ENCODE assay signal across 9 cellular contexts in the genomic region with DNA sequence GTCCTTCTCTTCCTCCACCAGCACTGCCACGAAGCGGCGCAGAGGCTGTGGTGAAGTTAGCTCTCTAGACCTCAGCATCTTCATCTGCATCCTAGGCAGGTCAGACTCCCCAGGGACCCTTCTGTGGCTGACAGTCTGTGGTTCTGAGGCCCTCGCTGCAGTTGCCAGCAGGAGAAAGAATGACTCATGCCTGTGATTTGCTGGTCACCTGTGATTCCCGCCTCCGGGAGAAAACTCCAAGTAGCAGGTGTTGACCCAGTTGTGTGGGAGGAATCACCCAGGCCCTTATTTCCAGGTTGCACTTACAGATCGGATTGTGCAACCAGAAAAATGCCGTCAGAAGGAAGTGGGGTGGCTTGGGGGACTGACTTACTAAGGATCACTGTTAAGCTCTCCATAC.
DNase-seq lines count a peak whose midpoint lies in the region; ATAC-seq and TF ChIP-seq lines count a peak whose summit lies in the region.
"Had no signal": no experiment of that assay in that cellular context is flagged by ENCODE, and none has a peak within 500 bp of the region (broad histone marks: within the 10 kb centered on the region; RNA-seq: fewer than 3 reads in every experiment).

No MANE protein-coding gene starts in this region.

- H3K9ac ChIP-seq in DND-41 (ENCODE audit: low read depth, low read length) (no peak overlapping the region), colonic mucosa (ENCODE audit: low read depth in 2 of 2, low read length in 2 of 2) (no peak overlapping the region), mesenchymal stem cell (ENCODE audit: low read length) (no peak overlapping the region)

- no peak overlapping the region for H3K14ac ChIP-seq in mesenchymal stem cell (ENCODE audit: low read length in 2 of 2)

- H3K27ac ChIP-seq in DND-41 (ENCODE audit: low read length) (no peak overlapping the region), colonic mucosa (no peak overlapping the region), mesenchymal stem cell (ENCODE audit: low read length, poor library complexity, severe bottlenecking) (no peak overlapping the region)

- H4K20me1 ChIP-seq in DND-41 (ENCODE audit: insufficient read depth, low read length): no peaks in the 10 kb centered on the region

- H3K36me3 ChIP-seq in DND-41 (ENCODE audit: insufficient read depth, low read length) (no peaks in the 10 kb centered on the region), colonic mucosa (no peaks in the 10 kb centered on the region), mesenchymal stem cell (ENCODE audit: control insufficient read depth in 1 of 2, insufficient read depth in 2 of 2, low read depth in 1 of 2, low read length in 2 of 2) (peaks cover 0 to 5% of the 10 kb centered on the region in 2 experiments)

- H2BK15ac ChIP-seq in mesenchymal stem cell (ENCODE audit: low read depth, poor library complexity, severe bottlenecking): no peak overlapping the region

- H3K4me2 ChIP-seq in DND-41 (ENCODE audit: insufficient read depth, low read length): no peak overlapping the region
- H3K4me2 ChIP-seq in mesenchymal stem cell (ENCODE audit: low read length, poor library complexity, severe bottlenecking): no peak overlapping the region

- H3K4ac ChIP-seq in mesenchymal stem cell (ENCODE audit: low read depth in 1 of 2, low read length in 2 of 2): no peak overlapping the region

- TF ChIP-seq CTCF in DND-41 (IDR thresholded peaks at IDR 0.05; ENCODE audit: borderline replicate concordance, extremely low read depth, low read length, poor library complexity, severe bottlenecking) (no peak), colonic mucosa (IDR thresholded peaks at IDR 0.05) (no peak)

- H3K4me1 ChIP-seq in DND-41 (ENCODE audit: insufficient read depth, low read length) (peaks cover 15% of the 10 kb centered on the region; the same call in 1 of the 2 replicates), colonic mucosa (peaks cover 8% of the 10 kb centered on the region), mesenchymal stem cell (ENCODE audit: control insufficient read depth, insufficient read depth, low read depth, low read length) (peaks cover 25% of the 10 kb centered on the region)

- H3K18ac ChIP-seq in mesenchymal stem cell (ENCODE audit: low read depth in 1 of 2, low read length in 2 of 2): no peak overlapping the region

- H3K9me3 ChIP-seq in DND-41 (ENCODE audit: insufficient read depth, low read length, severe bottlenecking) (no peaks in the 10 kb centered on the region), colonic mucosa (no peaks in the 10 kb centered on the region), mesenchymal stem cell (ENCODE audit: control insufficient read depth, low read length) (no peaks in the 10 kb centered on the region)

- H2AK5ac ChIP-seq in mesenchymal stem cell (ENCODE audit: low read length, severe bottlenecking): no peak overlapping the region

- H3K27me3 ChIP-seq in DND-41 (ENCODE audit: insufficient read depth, low read length, poor library complexity) (no peaks in the 10 kb centered on the region), colonic mucosa (no peaks in the 10 kb centered on the region), mesenchymal stem cell (ENCODE audit: control insufficient read depth in 1 of 2, insufficient read depth in 1 of 2, low read length in 2 of 2) (no peaks in the 10 kb centered on the region)

- no peak overlapping the region for H3K23ac ChIP-seq in mesenchymal stem cell (ENCODE audit: low read length in 2 of 2)

- 91% methylated on average over 8 of the region's 8 CpGs for WGBS in mesenchymal stem cell

- no peaks in the 10 kb centered on the region for H3K79me2 ChIP-seq in DND-41 (ENCODE audit: insufficient read depth, low read length)

- no peak overlapping the region for H2BK12ac ChIP-seq in mesenchymal stem cell (ENCODE audit: low read length in 2 of 2)

- peaks cover 8% of the 10 kb centered on the region for H3K79me1 ChIP-seq in mesenchymal stem cell (replicated peaks; ENCODE audit: low read length, poor library complexity, severe bottlenecking)

- H2BK5ac ChIP-seq in mesenchymal stem cell (ENCODE audit: low read depth, low read length, poor library complexity, severe bottlenecking): no peak overlapping the region

- H3K4me3 ChIP-seq in DND-41 (ENCODE audit: low read depth in 1 of 2, low read length in 2 of 2) (no peak overlapping the region), colonic mucosa (no peak overlapping the region), mesenchymal stem cell (ENCODE audit: insufficient read depth in 1 of 2, low read depth in 1 of 2, low read length in 2 of 2) (no peak overlapping the region)

- no peak overlapping the region for H2AFZ ChIP-seq in DND-41 (ENCODE audit: low read depth, low read length)
- H2AFZ ChIP-seq in mesenchymal stem cell (ENCODE audit: low read depth, low read length): no peak overlapping the region

- H4K8ac ChIP-seq in mesenchymal stem cell (ENCODE audit: low read length): no peak overlapping the region

- intact Hi-C loops in colonic mucosa (cut with DNase I): no loop called here

- peak; percentile 75 for DNase-seq in DND-41
- peak; percentile 51 for DNase-seq in colonic mucosa
- DNase-seq in NCI-H187 treated with DMSO at 0.1 percent for 48 hours (lab: John Stamatoyannopoulos, UW): no peak
- no peak for DNase-seq in mesenchymal stem cell
- DNase-seq in kidney glomerular epithelial cell (lab: John Stamatoyannopoulos, UW): no peak
- no peak for DNase-seq in NCI-H2196 treated with DMSO at 0.1 percent for 48 hours (lab: John Stamatoyannopoulos, UW; ENCODE audit: unreplicated experiment)
- DNase-seq: activated naive CD8-positive, alpha-beta T cell treated with anti-CD3 and anti-CD28 coated beads, Interleukin-2, amount 10 ng/mL, durations not matched to agents 7 days and 5 days had no signal

- no peak overlapping the region for H2BK120ac ChIP-seq in mesenchymal stem cell (ENCODE audit: low read depth, low read length)

- H4K91ac ChIP-seq in mesenchymal stem cell (ENCODE audit: low read length): no peak overlapping the region

- ATAC-seq in DND-41 (ENCODE audit: insufficient read depth, low read depth): peak; percentile 88
- peak; percentile 65 for ATAC-seq in GM19463 (IDR thresholded peaks at IDR 0.05; ENCODE audit: unreplicated experiment)
- ATAC-seq in HG03354 (IDR thresholded peaks at IDR 0.05; ENCODE audit: poor library complexity, severe bottlenecking, unreplicated experiment): peak; percentile 66

Comparison
In these comparisons a context has a peak if more than half of its experiments do, and no peak if none do; other contexts are left out.
1. DNase-seq: peak in DND-41 (single experiment) and colonic mucosa (single experiment); none in NCI-H187 treated with DMSO at 0.1 percent for 48 hours (single experiment), mesenchymal stem cell (single experiment), kidney glomerular epithelial cell (single experiment) and NCI-H2196 treated with DMSO at 0.1 percent for 48 hours (single experiment).
2. Peak in every context shown above with its lines, with median percentiles within 50 percentile points of each other: ATAC-seq.